In the genomic region with DNA sequence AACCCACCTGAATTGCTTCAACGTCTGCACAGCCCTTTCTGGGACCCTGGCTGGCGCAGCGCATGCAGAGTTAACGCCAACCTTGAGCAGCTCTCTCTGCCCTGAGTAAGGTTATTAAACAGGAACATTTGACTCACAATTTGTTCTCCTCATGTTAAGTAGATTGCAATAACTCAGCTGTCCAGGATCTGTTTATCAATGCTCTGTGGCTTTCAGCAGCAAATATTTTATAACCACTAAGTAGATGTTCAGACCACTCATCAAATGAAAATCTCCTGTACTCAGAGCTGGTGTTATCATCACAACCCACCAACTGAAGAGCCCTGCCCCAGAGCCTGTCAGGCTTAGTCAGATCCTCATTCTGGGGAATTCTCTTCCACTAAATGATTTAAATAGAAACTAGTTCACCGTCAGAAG, we compare ENCODE assay signal across 12 cellular contexts.
DNase-seq lines count a peak whose midpoint lies in the region; ATAC-seq, FAIRE-seq and TF ChIP-seq lines count a peak whose summit lies in the region.
"Had no signal": no experiment of that assay in that cellular context is flagged by ENCODE, and none has a peak within 500 bp of the region (broad histone marks: within the 10 kb centered on the region; RNA-seq: fewer than 3 reads in every experiment).

No MANE protein-coding gene starts in this region.

- no peaks in the 10 kb centered on the region for H3K36me3 ChIP-seq in fibroblast of lung (ENCODE audit: control insufficient read depth, insufficient read depth, low read length)

- peak; percentile 25 for ATAC-seq in sciatic nerve
- ATAC-seq: esophagus mucosa had no signal

- no peaks in the 10 kb centered on the region for H3K9me3 ChIP-seq in fibroblast of lung (ENCODE audit: control insufficient read depth, insufficient read depth, low read depth, low read length)

- no peaks in the 10 kb centered on the region for H3K79me2 ChIP-seq in fibroblast of lung (ENCODE audit: control insufficient read depth, insufficient read depth, low read length)

- DNase-seq in H4 (ENCODE audit: low spot score) (peak; percentile 85), OCI-M1 (lab: John Stamatoyannopoulos, UW) (peak; percentile 33), fibroblast of lung (ENCODE audit: low read depth in 2 of 2) (peak; percentile 94 to 99), sciatic nerve (ENCODE audit: low spot score) (no peak), NCI-H1105 (lab: John Stamatoyannopoulos, UW) (no peak), GM19239 (ENCODE audit: insufficient read length, low spot score) (no peak), DMS53 (lab: John Stamatoyannopoulos, UW) (no peak), frontal cortex (ENCODE audit: low spot score in 2 of 2) (no peak)
- DNase-seq: activated effector memory CD4-positive, alpha-beta T cell treated with Interleukin-2 at 50 U/mL for 16 hours; NCI-H2171 treated with DMSO at 0.1 percent for 48 hours; T-helper 9 cell had no signal

- intact Hi-C loops in sciatic nerve (cut with DNase I): no loop called here

- no peak overlapping the region for H2AFZ ChIP-seq in fibroblast of lung (ENCODE audit: low read length)

- FAIRE-seq in GM19239 (lab: Jason Lieb, UNC): no peak
- FAIRE-seq in frontal cortex (lab: Jason Lieb, UNC): no peak

- TF ChIP-seq CTCF in fibroblast of lung (conservative IDR thresholded peaks at IDR 0.05 in 1 of 2, IDR thresholded peaks at IDR 0.05 in 1 of 2; ENCODE audit: low read depth in 1 of 2, low read length in 2 of 2): no peak

- H3K4me3 ChIP-seq in fibroblast of lung (replicated peaks in 1 of 4; ENCODE audit: control extremely low read depth in 1 of 4, insufficient read depth in 1 of 4, low read depth in 3 of 4, low read length in 4 of 4): peak overlapping the region in 1 of 4 experiments; percentile 1

- H3K9ac ChIP-seq in fibroblast of lung (ENCODE audit: insufficient read depth, low read length): no peak overlapping the region

- H3K4me1 ChIP-seq in fibroblast of lung (ENCODE audit: control insufficient read depth, extremely low read depth, insufficient read depth, low read length): peaks cover 10% of the 10 kb centered on the region

- H3K27ac ChIP-seq in fibroblast of lung (ENCODE audit: insufficient read depth, low read length): peak overlapping the region; percentile 23

- H3K27me3 ChIP-seq in fibroblast of lung (ENCODE audit: control insufficient read depth, insufficient read depth, low read length): no peaks in the 10 kb centered on the region

- H3K4me2 ChIP-seq in fibroblast of lung (ENCODE audit: extremely low read depth, insufficient read depth, low read length): peak overlapping the region; percentile 66

- no peaks in the 10 kb centered on the region for H4K20me1 ChIP-seq in fibroblast of lung (ENCODE audit: control insufficient read depth, extremely low read depth, insufficient read depth, low read length)

Comparison
In these comparisons a context has a peak if more than half of its experiments do, and no peak if none do; other contexts are left out.
1. DNase-seq: peak in H4 (single experiment), OCI-M1 (single experiment) and fibroblast of lung (2 of 2); none in sciatic nerve (single experiment), NCI-H1105 (single experiment), GM19239 (single experiment), DMS53 (single experiment) and frontal cortex (0 of 2).